In the genomic region with DNA sequence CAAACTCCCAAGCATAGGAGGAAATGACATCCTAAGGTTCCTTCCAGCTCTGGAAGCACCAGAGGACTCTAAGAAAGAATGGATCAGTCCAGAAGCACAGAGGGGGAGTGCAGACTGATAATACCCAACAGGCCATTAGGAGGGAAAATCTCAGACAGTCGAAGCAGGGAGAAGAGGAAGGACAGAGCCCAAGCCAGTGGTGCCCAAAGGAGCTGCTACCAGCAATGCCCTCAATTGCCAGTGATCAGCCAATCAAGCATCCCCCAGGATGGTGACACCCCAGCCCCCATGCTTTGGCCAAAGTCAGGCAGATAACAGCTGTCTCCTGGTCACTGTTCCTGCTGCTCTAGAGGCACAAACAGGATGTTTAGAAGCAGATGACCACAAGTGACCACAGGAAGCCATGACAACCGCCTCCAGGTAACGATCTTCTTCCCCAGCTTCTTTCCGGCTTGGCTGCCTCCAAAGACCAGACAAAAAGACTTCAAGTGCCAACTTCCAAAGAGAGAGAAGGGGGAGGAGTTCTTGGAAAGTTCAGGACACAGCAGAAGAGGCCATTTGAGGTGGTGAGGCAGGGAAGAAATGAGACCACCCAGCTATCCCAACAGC, we compare ENCODE assay signal across 10 cellular contexts. TPM values are rescaled to one million over a fixed set of nuclear protein-coding genes. Genes with fewer than 3 reads are reported as not detected.
A peak's percentile ranks its signal among the peaks of the same experiment; 100 is the strongest.
DNase-seq lines count a peak whose midpoint lies in the region; ATAC-seq and TF ChIP-seq lines count a peak whose summit lies in the region.
"Had no signal": no experiment of that assay in that cellular context is flagged by ENCODE, and none has a peak within 500 bp of the region (broad histone marks: within the 10 kb centered on the region; RNA-seq: fewer than 3 reads in every experiment).

No MANE protein-coding gene starts in this region.

- no peak for TF ChIP-seq POLR2A in gastrocnemius medialis (IDR thresholded peaks at IDR 0.05)

- peaks cover 72 to 89% of the 10 kb centered on the region in 2 donors for H3K4me1 ChIP-seq in gastrocnemius medialis

- in situ Hi-C loops in gastrocnemius medialis (cut with MboI; ENCODE audit: low sequenced_read_pairs in 4 of 4) = no loop called here

- H3K27me3 Mint-ChIP-seq in activated CD4-positive, alpha-beta memory T cell treated with anti-CD3 and anti-CD28 coated beads for 36 hours = no peaks in the 10 kb centered on the region

- CTCF ChIA-PET in activated CD4-positive, alpha-beta memory T cell treated with anti-CD3 and anti-CD28 coated beads for 36 hours (lab: Charles Lee) = interaction anchor here (0.7 to 13.2 kb wide), 4 partner anchors 11 to 21 kb away, joined by 3 to 192 read pairs (median 17); partner anchors contain the start of gene PXN

- H3K27ac Mint-ChIP-seq in activated CD4-positive, alpha-beta memory T cell treated with anti-CD3 and anti-CD28 coated beads for 36 hours = peak overlapping the region; percentile 81

- POLR2A ChIA-PET in activated CD4-positive, alpha-beta memory T cell treated with anti-CD3 and anti-CD28 coated beads for 36 hours (lab: Charles Lee) = interaction anchor here (1.0 to 5.2 kb wide), 4 partner anchors 13 to 43 kb away, joined by 3 to 69 read pairs (median 8); partner anchors contain the start of genes RNU4-1 and RNU4-2

- H3K4me1 Mint-ChIP-seq in activated CD4-positive, alpha-beta memory T cell treated with anti-CD3 and anti-CD28 coated beads for 36 hours (ENCODE audit: low read depth) = peaks cover 74% of the 10 kb centered on the region

- H3K4me3 ChIP-seq in GM12865 (ENCODE audit: low read depth, low read length) (no peak overlapping the region; the same call in 1 of the 2 replicates), fibroblast of the aortic adventitia (ENCODE audit: low read depth, low read length) (no peak overlapping the region), gastrocnemius medialis (peak overlapping the region; percentile 11 to 41 (median 38))

- no peak for ATAC-seq in gastrocnemius medialis
- ATAC-seq in HG03280 (IDR thresholded peaks at IDR 0.05; ENCODE audit: unreplicated experiment) = no peak
- no peak for ATAC-seq in GM19023 (IDR thresholded peaks at IDR 0.05; ENCODE audit: unreplicated experiment)

- H3K27me3 ChIP-seq in gastrocnemius medialis = no peaks in the 10 kb centered on the region

- TF ChIP-seq CTCF in GM12865 (IDR thresholded peaks at IDR 0.05; ENCODE audit: insufficient read depth, low read depth, low read length, missing control alignments) = no peak
- no peak for TF ChIP-seq CTCF in fibroblast of the aortic adventitia (IDR thresholded peaks at IDR 0.05; ENCODE audit: insufficient read depth, low read length)
- TF ChIP-seq CTCF in gastrocnemius medialis (IDR thresholded peaks at IDR 0.05 in 4 of 5, conservative IDR thresholded peaks at IDR 0.05 in 1 of 5) = no peak

- no peaks in the 10 kb centered on the region for H3K9me3 Mint-ChIP-seq in activated CD4-positive, alpha-beta memory T cell treated with anti-CD3 and anti-CD28 coated beads for 36 hours

- no peak overlapping the region for H3K4me3 Mint-ChIP-seq in activated CD4-positive, alpha-beta memory T cell treated with anti-CD3 and anti-CD28 coated beads for 36 hours

- DNase-seq in GM12865 (ENCODE audit: low read depth) = peak; percentile 77
- DNase-seq in activated CD4-positive, alpha-beta memory T cell treated with anti-CD3 and anti-CD28 coated beads for 36 hours = no peak
- peak; percentile 1 for DNase-seq in fibroblast of the aortic adventitia (ENCODE audit: low read depth)
- no peak for DNase-seq in gastrocnemius medialis
- no peak for DNase-seq in activated CD4-positive, CD25-positive, alpha-beta regulatory T cell treated with anti-CD3 and anti-CD28 coated beads, Interleukin-2, amount 50 U/mL, for 72 hours
- DNase-seq: activated CD4-positive, alpha-beta T cell treated with anti-CD3 and anti-CD28 coated beads for 1 hour; effector memory CD4-positive, alpha-beta T cell; NCI-H510A treated with DMSO at 0.1 percent for 48 hours had no signal

- peaks cover 3% of the 10 kb centered on the region for H3K36me3 Mint-ChIP-seq in activated CD4-positive, alpha-beta memory T cell treated with anti-CD3 and anti-CD28 coated beads for 36 hours

- intact Hi-C loops in activated CD4-positive, alpha-beta memory T cell treated with anti-CD3 and anti-CD28 coated beads for 36 hours (cut with micrococcal nuclease) = no loop called here
- intact Hi-C loops in gastrocnemius medialis (cut with DNase I; ENCODE audit: low total_unique reads) = no loop called here

- H3K36me3 ChIP-seq in gastrocnemius medialis = no peaks in the 10 kb centered on the region

- no peaks in the 10 kb centered on the region for H3K9me3 ChIP-seq in gastrocnemius medialis

- peak overlapping the region; percentile 77 to 99 (median 92) for H3K27ac ChIP-seq in gastrocnemius medialis

RNA-seq across cellular contexts. Expression of gene PXN, which starts 16.2 kb away (rescaled TPM):
- total RNA-seq in activated CD4-positive, alpha-beta memory T cell treated with anti-CD3 and anti-CD28 coated beads for 36 hours = 10 to 100 TPM; 74.0 to 75.0 TPM
- total RNA-seq in fibroblast of the aortic adventitia (ENCODE audit: low replicate concordance) (66.1 and 68.3 TPM in 2 replicates), gastrocnemius medialis (100 to 1,000 TPM in 1 of 4 donors, 10 to 100 TPM in 3; 48.8 to 102 (median 77.9) TPM)

RNA-seq across cellular contexts. Expression of gene RNU4-2, which starts 42.3 kb away (rescaled TPM):
- total RNA-seq in activated CD4-positive, alpha-beta memory T cell treated with anti-CD3 and anti-CD28 coated beads for 36 hours = 1,000 to 10,000 TPM; 2,395 to 2,750 TPM
- total RNA-seq in fibroblast of the aortic adventitia (ENCODE audit: low replicate concordance) = under 0.01 TPM in 2 replicates
- total RNA-seq in gastrocnemius medialis = under 1 TPM in 2 of 4 donors, not detected in 2; under 0.01 TPM

RNA-seq across cellular contexts. Expression of gene RNU4-1, which starts 43.7 kb away (rescaled TPM):
- 1,000 to 10,000 TPM; 1,180 to 1,201 TPM for total RNA-seq in activated CD4-positive, alpha-beta memory T cell treated with anti-CD3 and anti-CD28 coated beads for 36 hours
- under 0.01 TPM in 2 replicates for total RNA-seq in fibroblast of the aortic adventitia (ENCODE audit: low replicate concordance)
- under 1 TPM in 1 of 4 donors, not detected in 3; under 0.01 TPM for total RNA-seq in gastrocnemius medialis

RNA-seq across cellular contexts. Expression of gene RPLP0, which starts 48.5 kb away (rescaled TPM):
- total RNA-seq in activated CD4-positive, alpha-beta memory T cell treated with anti-CD3 and anti-CD28 coated beads for 36 hours = 1,000 to 10,000 TPM; 4,273 to 4,368 TPM
- total RNA-seq in fibroblast of the aortic adventitia (ENCODE audit: low replicate concordance) (1,185 and 3,518 TPM in 2 replicates), gastrocnemius medialis (1,000 to 10,000 TPM; 2,008 to 3,982 (median 3,189) TPM)

RNA-seq across cellular contexts. Expression of gene SIRT4, which starts 52.8 kb away (rescaled TPM):
- 1 to 10 TPM; 1.8 to 2.0 TPM for total RNA-seq in activated CD4-positive, alpha-beta memory T cell treated with anti-CD3 and anti-CD28 coated beads for 36 hours
- total RNA-seq in fibroblast of the aortic adventitia (ENCODE audit: low replicate concordance) (0.90 and 3.6 TPM in 2 replicates), gastrocnemius medialis (10 to 100 TPM in 1 of 4 donors, 1 to 10 TPM in 3; 2.5 to 13.2 (median 6.7) TPM)

Comparison
In these comparisons a context has a peak if more than half of its experiments do, and no peak if none do; other contexts are left out.
1. DNase-seq: peak in GM12865 (single experiment) and fibroblast of the aortic adventitia (single experiment); none in activated CD4-positive, alpha-beta memory T cell treated with anti-CD3 and anti-CD28 coated beads for 36 hours (single experiment), gastrocnemius medialis (0 of 2) and activated CD4-positive, CD25-positive, alpha-beta regulatory T cell treated with anti-CD3 and anti-CD28 coated beads, Interleukin-2, amount 50 U/mL, for 72 hours (single experiment).
2. H3K4me3 ChIP-seq: peak in gastrocnemius medialis (4 of 4); none in GM12865 (single experiment) and fibroblast of the aortic adventitia (single experiment).
3. RNA of gene RNU4-2, which starts 42.3 kb away (total RNA-seq): 2,395 to 2,750 TPM in activated CD4-positive, alpha-beta memory T cell treated with anti-CD3 and anti-CD28 coated beads for 36 hours; under 0.01 TPM in fibroblast of the aortic adventitia and under 0.01 TPM in gastrocnemius medialis; every median in the first group is over 1,000 times any median in the second.
4. RNA of gene RNU4-1, which starts 43.7 kb away (total RNA-seq): 1,180 to 1,201 TPM in activated CD4-positive, alpha-beta memory T cell treated with anti-CD3 and anti-CD28 coated beads for 36 hours; under 0.01 TPM in fibroblast of the aortic adventitia and under 0.01 TPM in gastrocnemius medialis; every median in the first group is over 1,000 times any median in the second.